Comparison of ENCODE assay signal across 9 cellular contexts in genomic region chr12:33427071-33427470, GRCh38. TPM values are rescaled to one million over a fixed set of nuclear protein-coding genes. Genes with fewer than 3 reads are reported as not detected.
A peak's percentile ranks its signal among the peaks of the same experiment; 100 is the strongest.
DNase-seq lines count a peak whose midpoint lies in the region; ATAC-seq and TF ChIP-seq lines count a peak whose summit lies in the region.
"Had no signal": no experiment of that assay in that cellular context is flagged by ENCODE, and none has a peak within 500 bp of the region (broad histone marks: within the 10 kb centered on the region; RNA-seq: fewer than 3 reads in every experiment).

No MANE protein-coding gene starts in this region.

- H3K9me3 Mint-ChIP-seq in WTC11 (no peaks in the 10 kb centered on the region), CD14-positive monocyte (peaks cover 0 to 3% (median 0%) of the 10 kb centered on the region in 7 donors)

- H3K27me3 Mint-ChIP-seq in WTC11 (ENCODE audit: low read depth), result no peaks in the 10 kb centered on the region
- H3K27me3 Mint-ChIP-seq in CD14-positive monocyte (ENCODE audit: low read depth in 3 of 3), result no peaks in the 10 kb centered on the region

- no peaks in the 10 kb centered on the region for H3K4me1 Mint-ChIP-seq in WTC11
- H3K4me1 Mint-ChIP-seq in CD14-positive monocyte, result no peaks in the 10 kb centered on the region

- POLR2A ChIA-PET in WTC11 (lab: Charles Lee), result no interaction called here

- TF ChIP-seq CTCF in C4-2B (conservative IDR thresholded peaks at IDR 0.05) (peak; percentile 66), WTC11 (IDR thresholded peaks at IDR 0.05) (peak; percentile 31; the same call in 1 of the 2 replicates), CD14-positive monocyte (IDR thresholded peaks at IDR 0.05) (no peak)

- intact Hi-C loops in CD14-positive monocyte (cut with micrococcal nuclease), result no loop called here

- no peaks in the 10 kb centered on the region for H3K36me3 Mint-ChIP-seq in WTC11
- no peaks in the 10 kb centered on the region for H3K36me3 Mint-ChIP-seq in CD14-positive monocyte

- DNase-seq in M059J (ENCODE audit: low read depth) (peak; percentile 48), WTC11 (ENCODE audit: low spot score) (peak; percentile 19), CD14-positive monocyte (ENCODE audit: low spot score) (no peak), hypothalamus (lab: John Stamatoyannopoulos, UW) (no peak)
- DNase-seq in effector CD4-positive, alpha-beta T cell, result no peak

- H3K27ac ChIP-seq in C4-2B, result no peak overlapping the region

- no peak overlapping the region for H3K4me3 Mint-ChIP-seq in WTC11
- H3K4me3 Mint-ChIP-seq in CD14-positive monocyte, result no peak overlapping the region

- CTCF ChIA-PET in WTC11 (lab: Charles Lee), result interaction anchor here (1.0 to 1.2 kb wide), 5 partner anchors 9 to 595 kb away, joined by 3 to 5 read pairs (median 3); partner anchors contain the start of gene ALG10

- H3K27ac Mint-ChIP-seq in WTC11 (no peak overlapping the region), CD14-positive monocyte (no peak overlapping the region)

- ATAC-seq in GM21717 (IDR thresholded peaks at IDR 0.05; ENCODE audit: unreplicated experiment) (peak; percentile 75), WTC11 (peak; percentile 95), HG03469 (IDR thresholded peaks at IDR 0.05; ENCODE audit: unreplicated experiment) (no peak)

TF ChIP-seq in WTC11, 78 proteins besides CTCF, POLR2A, EP300 and RAD21:
- TF ChIP-seq SMAD3 (CRISPR knock-in tag; IDR thresholded peaks at IDR 0.05; ENCODE audit: borderline replicate concordance), result no peak

RNA-seq across cellular contexts. Expression of gene SYT10, which starts 12.5 kb away (rescaled TPM):
- total RNA-seq in M059J (2014; rRNA removed; shearing (Covaris generic)), result 0.07 TPM in 1 of 2 replicates, not detected in the other
- 0.78 to 1.7 TPM (median 1.4 TPM) in 3 replicates for total RNA-seq in WTC11 (2021)
- not detected for polyA plus RNA-seq in CD14-positive monocyte
- total RNA-seq: dermis microvascular lymphatic vessel endothelial cell had no signal

Comparison
In these comparisons a context has a peak if more than half of its experiments do, and no peak if none do; other contexts are left out.
1. DNase-seq: peak in M059J (single experiment) and WTC11 (single experiment); none in CD14-positive monocyte (single experiment), hypothalamus (0 of 51) and effector CD4-positive, alpha-beta T cell (single experiment).